8 cellular contexts compared by ENCODE assay signal in the genomic region with DNA sequence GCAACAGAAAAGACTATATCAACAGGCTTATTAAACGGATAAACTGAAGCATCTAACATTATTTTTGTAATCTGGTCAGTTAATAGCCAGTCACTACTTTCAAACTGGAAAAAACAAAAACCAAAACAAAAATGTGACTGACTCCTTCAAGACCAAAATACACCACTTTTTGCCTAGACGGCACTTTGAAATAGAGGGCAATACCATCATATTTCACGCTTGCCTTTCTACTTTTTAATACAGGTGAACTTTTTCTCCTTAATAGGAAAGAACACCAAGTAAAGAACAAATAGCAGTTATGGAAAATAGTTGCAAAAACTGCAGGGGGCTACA. TPM values are rescaled to one million over a fixed set of nuclear protein-coding genes. Genes with fewer than 3 reads are reported as not detected.
DNase-seq lines count a peak whose midpoint lies in the region; ATAC-seq and TF ChIP-seq lines count a peak whose summit lies in the region.

No MANE protein-coding gene starts in this region.

- H3K27me3 Mint-ChIP-seq in central memory CD8-positive, alpha-beta T cell: no peaks in the 10 kb centered on the region
- H3K27me3 Mint-ChIP-seq in naive thymus-derived CD4-positive, alpha-beta T cell: peaks cover 0 to 2% (median 0%) of the 10 kb centered on the region in 5 donors

- no peak for TF ChIP-seq CTCF in BJ (IDR thresholded peaks at IDR 0.05; ENCODE audit: insufficient read depth, low read depth, low read length)

- H3K27ac Mint-ChIP-seq in central memory CD8-positive, alpha-beta T cell (ENCODE audit: low read depth): peak overlapping the region; percentile 94
- H3K27ac Mint-ChIP-seq in naive thymus-derived CD4-positive, alpha-beta T cell: peak overlapping the region; percentile 96 to 100 (median 99)

- CTCF ChIA-PET in BJ (lab: Yijun Ruan, JAX): no interaction called here
- CTCF ChIA-PET in naive thymus-derived CD4-positive, alpha-beta T cell (lab: Charles Lee): interaction anchor here (1.0 to 2.2 kb wide), 3 partner anchors 11 to 369 kb away, joined by 3 to 5 read pairs (median 4); no protein-coding TSS in a partner anchor

- intact Hi-C loops in naive thymus-derived CD4-positive, alpha-beta T cell (cut with micrococcal nuclease): loop anchor here (1.0 to 5.0 kb wide), 13 partner anchors 11 to 1419 kb away; a partner anchor contains a TSS

- POLR2A ChIA-PET in BJ (lab: Charles Lee): no interaction called here
- POLR2A ChIA-PET in naive thymus-derived CD4-positive, alpha-beta T cell (lab: Charles Lee): interaction anchor here (1.0 to 1.9 kb wide), 9 partner anchors 11 to 330 kb away, joined by 3 to 11 read pairs (median 4); a partner anchor contains a TSS

- H3K27me3 ChIP-seq in BJ (ENCODE audit: control insufficient read depth, insufficient read depth, low read length) (no peaks in the 10 kb centered on the region), HUES48 (ENCODE audit: control insufficient read depth, insufficient read depth, low read length) (no peaks in the 10 kb centered on the region)
- H3K27me3 ChIP-seq in naive thymus-derived CD4-positive, alpha-beta T cell (ENCODE audit: control insufficient read depth in 2 of 2, insufficient read depth in 2 of 2, low read length in 2 of 2): no peaks in the 10 kb centered on the region

- no peaks in the 10 kb centered on the region for H3K9me3 ChIP-seq in HUES48 (ENCODE audit: control insufficient read depth, insufficient read depth, low read length)
- H3K9me3 ChIP-seq in naive thymus-derived CD4-positive, alpha-beta T cell (ENCODE audit: control insufficient read depth in 2 of 3, low read length in 3 of 3): no peaks in the 10 kb centered on the region

- H3K9ac ChIP-seq in HUES48 (ENCODE audit: low read depth, low read length): peak overlapping the region; percentile 90

- no peak for DNase-seq in BJ (ENCODE audit: low read depth)
- DNase-seq in central memory CD8-positive, alpha-beta T cell (ENCODE audit: low spot score in 2 of 2): no peak
- no peak for DNase-seq in naive thymus-derived CD4-positive, alpha-beta T cell
- DNase-seq in activated CD4-positive, CD25-positive, alpha-beta regulatory T cell treated with anti-CD3 and anti-CD28 coated beads, Interleukin-2, amount 50 U/mL, for 72 hours: no peak
- DNase-seq in NOMO-1 (lab: John Stamatoyannopoulos, UW; ENCODE audit: unreplicated experiment in 2 of 2): no peak
- DNase-seq in NCI-H2171 treated with DMSO at 0.1 percent for 48 hours (lab: John Stamatoyannopoulos, UW): no peak

- H3K36me3 ChIP-seq in BJ (ENCODE audit: control insufficient read depth, insufficient read depth, low read length): no peaks in the 10 kb centered on the region
- H3K36me3 ChIP-seq in HUES48 (ENCODE audit: control insufficient read depth, insufficient read depth, low read length): peaks cover 22% of the 10 kb centered on the region
- H3K36me3 ChIP-seq in naive thymus-derived CD4-positive, alpha-beta T cell (ENCODE audit: control insufficient read depth in 2 of 3, insufficient read depth in 3 of 3, low read length in 3 of 3): peaks cover 0 to 13% (median 4%) of the 10 kb centered on the region in 3 experiments

- H3K4me3 ChIP-seq in BJ (ENCODE audit: low read depth, low read length) (peak overlapping the region; percentile 68), HUES48 (ENCODE audit: low read depth, low read length) (peak overlapping the region; percentile 96)
- H3K4me3 ChIP-seq in naive thymus-derived CD4-positive, alpha-beta T cell (ENCODE audit: low read length): peak overlapping the region; percentile 90

- H3K4me1 ChIP-seq in HUES48 (ENCODE audit: control insufficient read depth, insufficient read depth, low read length): peaks cover 10% of the 10 kb centered on the region; the same call in 1 of the 2 replicates
- peaks cover 13 to 16% of the 10 kb centered on the region in 2 donors for H3K4me1 ChIP-seq in naive thymus-derived CD4-positive, alpha-beta T cell (ENCODE audit: control insufficient read depth in 2 of 2, insufficient read depth in 2 of 2, low read length in 2 of 2)

- peak overlapping the region; percentile 96 for H3K4me3 Mint-ChIP-seq in central memory CD8-positive, alpha-beta T cell
- peak overlapping the region; percentile 94 to 100 (median 98) for H3K4me3 Mint-ChIP-seq in naive thymus-derived CD4-positive, alpha-beta T cell

- peak overlapping the region; percentile 94 for H3K27ac ChIP-seq in HUES48 (ENCODE audit: low read depth, low read length)
- H3K27ac ChIP-seq in naive thymus-derived CD4-positive, alpha-beta T cell (ENCODE audit: low read depth, low read length): peak overlapping the region; percentile 85

- H3K36me3 Mint-ChIP-seq in central memory CD8-positive, alpha-beta T cell (ENCODE audit: insufficient read depth): peaks cover 26% of the 10 kb centered on the region
- peaks cover 0 to 25% (median 12%) of the 10 kb centered on the region in 5 donors for H3K36me3 Mint-ChIP-seq in naive thymus-derived CD4-positive, alpha-beta T cell

- H3K9me3 Mint-ChIP-seq in central memory CD8-positive, alpha-beta T cell: no peaks in the 10 kb centered on the region
- no peaks in the 10 kb centered on the region for H3K9me3 Mint-ChIP-seq in naive thymus-derived CD4-positive, alpha-beta T cell

- peaks cover 22% of the 10 kb centered on the region for H3K4me1 Mint-ChIP-seq in central memory CD8-positive, alpha-beta T cell
- peaks cover 10 to 55% (median 42%) of the 10 kb centered on the region in 7 donors for H3K4me1 Mint-ChIP-seq in naive thymus-derived CD4-positive, alpha-beta T cell

- ATAC-seq in central memory CD8-positive, alpha-beta T cell (replicated peaks; ENCODE audit: extremely low read depth, poor library complexity, severe bottlenecking): no peak
- no peak for ATAC-seq in naive thymus-derived CD4-positive, alpha-beta T cell
- ATAC-seq in HG02610 (IDR thresholded peaks at IDR 0.05; ENCODE audit: unreplicated experiment): no peak

RNA-seq across cellular contexts. Expression of a gene that starts 0.6 kb away (rescaled TPM):
- polyA plus RNA-seq in BJ (2011; rRNA removed): 23.4 and 40.1 TPM in 2 replicates
- polyA minus RNA-seq in BJ (2011; rRNA and poly(A)+ RNA removed): 16.7 and 17.0 TPM in 2 replicates
- total RNA-seq in naive thymus-derived CD4-positive, alpha-beta T cell: 10 to 100 TPM; 45.2 to 80.9 (median 69.0) TPM
- polyA plus RNA-seq in naive thymus-derived CD4-positive, alpha-beta T cell: 10 to 100 TPM; 25.5 to 48.9 TPM

RNA-seq across cellular contexts. Expression of a gene that starts 59.7 kb away (rescaled TPM):
- polyA plus RNA-seq in BJ (2011; rRNA removed): 5.7 and 9.2 TPM in 2 replicates
- 2.5 and 2.6 TPM in 2 replicates for polyA minus RNA-seq in BJ (2011; rRNA and poly(A)+ RNA removed)
- total RNA-seq in naive thymus-derived CD4-positive, alpha-beta T cell: 10 to 100 TPM in 1 of 5 experiments, 1 to 10 TPM in 4; 9.0 to 12.1 (median 9.2) TPM
- 10 to 100 TPM in 1 of 2 donors, 1 to 10 TPM in 1; 4.8 to 11.5 TPM for polyA plus RNA-seq in naive thymus-derived CD4-positive, alpha-beta T cell
